Comparison of ENCODE assay signal across 24 cellular contexts in genomic region chr9:22645893-22646292, GRCh38.
A peak's percentile ranks its signal among the peaks of the same experiment; 100 is the strongest.
DNase-seq lines count a peak whose midpoint lies in the region; ATAC-seq, FAIRE-seq and TF ChIP-seq lines count a peak whose summit lies in the region.
"Had no signal": no experiment of that assay in that cellular context is flagged by ENCODE, and none has a peak within 500 bp of the region (broad histone marks: within the 10 kb centered on the region; RNA-seq: fewer than 3 reads in every experiment).

No MANE protein-coding gene starts in this region.

- H3K27me3 ChIP-seq in bronchial epithelial cell (ENCODE audit: control insufficient read depth, insufficient read depth, low read length) (no peaks in the 10 kb centered on the region), hepatocyte (no peaks in the 10 kb centered on the region)
- H3K27me3 ChIP-seq: colonic mucosa, SJSA1, stomach had no signal

- H3K9me2 ChIP-seq in hepatocyte (replicated peaks; ENCODE audit: insufficient read depth) = no peaks in the 10 kb centered on the region

- no peaks in the 10 kb centered on the region for H3K4me1 ChIP-seq in hepatocyte (ENCODE audit: insufficient read depth)
- H3K4me1 ChIP-seq: colonic mucosa, parathyroid adenoma, SJSA1, stomach had no signal

- no peaks in the 10 kb centered on the region for H3K36me3 ChIP-seq in bronchial epithelial cell (ENCODE audit: control insufficient read depth, insufficient read depth, low read length)
- no peaks in the 10 kb centered on the region for H3K36me3 ChIP-seq in hepatocyte (replicated peaks; ENCODE audit: insufficient read depth, low read depth)
- H3K36me3 ChIP-seq: colonic mucosa, SJSA1, stomach had no signal

- H4K20me1 ChIP-seq in hepatocyte (ENCODE audit: insufficient read depth, poor library complexity, severe bottlenecking) = no peaks in the 10 kb centered on the region

- FAIRE-seq in bronchial epithelial cell (lab: Jason Lieb, UNC) = no peak
- FAIRE-seq: GM12891, urothelium cell line had no signal

- ATAC-seq in omental fat pad (ENCODE audit: low FRiP score) (peak; percentile 83), GM18517 (IDR thresholded peaks at IDR 0.05; ENCODE audit: unreplicated experiment) (no peak)
- ATAC-seq: activated T-cell treated with anti-CD3 and anti-CD28 coated beads, Interleukin-2, amount 50 U/mL, for 4 hours; natural killer cell; T-helper 17 cell had no signal

- no peak overlapping the region for H3K4me3 ChIP-seq in AG10803 (ENCODE audit: low read length)
- H3K4me3 ChIP-seq in bronchial epithelial cell (ENCODE audit: low read depth, low read length) = no peak overlapping the region
- no peak overlapping the region for H3K4me3 ChIP-seq in hepatocyte
- H3K4me3 ChIP-seq: colonic mucosa, SJSA1, skin epidermis, stomach had no signal

- H3K27ac ChIP-seq in hepatocyte = no peak overlapping the region
- H3K27ac ChIP-seq: colonic mucosa, parathyroid adenoma, SJSA1, skin epidermis, stomach had no signal

- H3K9me3 ChIP-seq in hepatocyte (ENCODE audit: low read depth) = no peaks in the 10 kb centered on the region
- H3K9me3 ChIP-seq: colonic mucosa, SJSA1, stomach had no signal

- peak; percentile 63 for DNase-seq in AG10803 (ENCODE audit: low read depth)
- peak; percentile 38 for DNase-seq in LHCN-M2 (ENCODE audit: low read depth)
- DNase-seq in bronchial epithelial cell (ENCODE audit: low read depth) = peak; percentile 38
- no peak for DNase-seq in omental fat pad (ENCODE audit: low spot score)
- DNase-seq in hepatocyte (ENCODE audit: low spot score) = no peak
- DNase-seq in MV-4-11 (lab: John Stamatoyannopoulos, UW) = no peak
- no peak for DNase-seq in activated CD8-positive, alpha-beta memory T cell treated with anti-CD3 and anti-CD28 coated beads for 24 hours
- DNase-seq: activated CD4-positive, alpha-beta memory T cell treated with anti-CD3 and anti-CD28 coated beads, Interleukin-2, amount 10 ng/mL, durations not matched to agents 7 days and 5 days; activated naive CD4-positive, alpha-beta T cell treated with anti-CD3 and anti-CD28 coated beads, Interleukin-2, amount 10 ng/mL, durations not matched to agents 7 days and 5 days; activated T-cell treated with anti-CD3 and anti-CD28 coated beads, Interleukin-2, amount 50 U/mL, for 4 hours; CD4-positive, alpha-beta T cell; colonic mucosa; H7; natural killer cell; NCI-H1694 treated with DMSO at 0.1 percent for 48 hours; stimulated activated CD4-positive, alpha-beta T cell treated with anti-CD3 and anti-CD28 coated beads, Interleukin-2, amount 100 ng/mL, for 48 hours; stomach; T-helper 17 cell had no signal

- no peak overlapping the region for H2AFZ ChIP-seq in hepatocyte
- H2AFZ ChIP-seq: parathyroid adenoma had no signal

- no peak overlapping the region for H3K4me2 ChIP-seq in hepatocyte

- no peaks in the 10 kb centered on the region for H3K79me2 ChIP-seq in hepatocyte
- H3K79me2 ChIP-seq: parathyroid adenoma had no signal

- 86% methylated on average over 2 of the region's 2 CpGs for WGBS in hepatocyte (ENCODE audit: low lambda C conversion rate, missing lambda C conversion rate)

- TF ChIP-seq CTCF in AG10803 (conservative IDR thresholded peaks at IDR 0.05; ENCODE audit: low read length) (no peak), bronchial epithelial cell (IDR thresholded peaks at IDR 0.05; ENCODE audit: insufficient read depth, low read length, severe bottlenecking) (no peak), omental fat pad (IDR thresholded peaks at IDR 0.05) (no peak), hepatocyte (IDR thresholded peaks at IDR 0.05; ENCODE audit: poor library complexity) (no peak)

Comparison
In these comparisons a context has a peak if more than half of its experiments do, and no peak if none do; other contexts are left out.
1. DNase-seq: peak in AG10803 (single experiment), LHCN-M2 (single experiment) and bronchial epithelial cell (single experiment); none in omental fat pad (single experiment), hepatocyte (single experiment), MV-4-11 (single experiment) and activated CD8-positive, alpha-beta memory T cell treated with anti-CD3 and anti-CD28 coated beads for 24 hours (single experiment).